ENCODE assay signal across 35 cellular contexts in the genomic region with DNA sequence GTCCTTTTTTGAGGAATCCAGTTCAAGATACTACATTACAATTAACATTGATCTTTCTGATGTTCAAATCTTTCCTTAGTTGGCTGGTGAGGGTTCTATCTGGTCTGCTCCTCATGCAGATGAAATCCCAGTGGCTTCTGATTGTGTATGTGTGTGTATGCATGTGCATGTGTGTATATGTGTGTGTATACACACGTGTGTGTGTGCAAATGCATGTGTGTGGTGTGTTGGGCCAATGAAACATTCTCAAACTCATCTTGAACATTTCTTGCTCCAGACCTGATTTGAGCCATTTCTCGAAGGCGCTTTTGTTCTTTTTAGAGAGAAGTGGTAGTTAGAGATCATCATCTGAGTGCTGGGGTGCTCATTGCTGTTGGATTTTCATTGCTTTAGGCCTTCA.
DNase-seq lines count a peak whose midpoint lies in the region; ATAC-seq, FAIRE-seq and TF ChIP-seq lines count a peak whose summit lies in the region.
"Had no signal": no experiment of that assay in that cellular context is flagged by ENCODE, and none has a peak within 500 bp of the region (broad histone marks: within the 10 kb centered on the region; RNA-seq: fewer than 3 reads in every experiment).

No MANE protein-coding gene starts in this region.

- no peaks in the 10 kb centered on the region for H3K27me3 Mint-ChIP-seq in activated CD8-positive, alpha-beta memory T cell treated with anti-CD3 and anti-CD28 coated beads, Interleukin-2, amount 10 ng/mL, durations not matched to agents 7 days and 5 days

- TF ChIP-seq POLR2A in HepG2 (IDR thresholded peaks at IDR 0.05; ENCODE audit: insufficient read depth in 1 of 2, low read depth in 2 of 2, low read length in 2 of 2) (no peak), right lobe of liver (IDR thresholded peaks at IDR 0.05) (no peak)

- ATAC-seq in activated CD8-positive, alpha-beta memory T cell treated with anti-CD3 and anti-CD28 coated beads, Interleukin-2, amount 10 ng/mL, durations not matched to agents 7 days and 5 days, result no peak
- ATAC-seq in HepG2 (no peak), right lobe of liver (no peak), left lobe of liver (no peak), GM18868 (IDR thresholded peaks at IDR 0.05; ENCODE audit: unreplicated experiment) (no peak)
- ATAC-seq: A549; CD8-positive, alpha-beta T cell had no signal

- FAIRE-seq in HepG2 (lab: Jason Lieb, UNC), result no peak
- FAIRE-seq: A204.1, A549, D721Med had no signal

- H3K27ac Mint-ChIP-seq in activated CD8-positive, alpha-beta memory T cell treated with anti-CD3 and anti-CD28 coated beads, Interleukin-2, amount 10 ng/mL, durations not matched to agents 7 days and 5 days, result no peak overlapping the region
- H3K27ac Mint-ChIP-seq: B cell; CD14-positive monocyte; CD4-positive, alpha-beta memory T cell; CD4-positive, alpha-beta T cell; CD4-positive, CD25-positive, alpha-beta regulatory T cell; CD8-positive, alpha-beta memory T cell; CD8-positive, alpha-beta T cell had no signal

- intact Hi-C loops in HepG2 (cut with micrococcal nuclease; ENCODE audit: unreplicated experiment), result no loop called here
- intact Hi-C loops in right lobe of liver (cut with DNase I), result no loop called here

- H3K4me1 Mint-ChIP-seq in activated CD8-positive, alpha-beta memory T cell treated with anti-CD3 and anti-CD28 coated beads, Interleukin-2, amount 10 ng/mL, durations not matched to agents 7 days and 5 days, result no peaks in the 10 kb centered on the region
- H3K4me1 Mint-ChIP-seq: B cell; CD14-positive monocyte; CD8-positive, alpha-beta memory T cell had no signal

- no peak overlapping the region for H3K9ac ChIP-seq in HepG2 (ENCODE audit: insufficient read depth, low read depth, low read length)
- H3K9ac ChIP-seq: BLaER1; BLaER1 treated with 17β-estradiol and CSF1 and Interleukin-3, amounts not matched to agents 10 nM and 100 nM had no signal

- no peaks in the 10 kb centered on the region for H4K20me1 ChIP-seq in HepG2 (ENCODE audit: insufficient read depth, low read length)
- H4K20me1 ChIP-seq: BLaER1 had no signal

- no peak overlapping the region for H3K4me3 ChIP-seq in HepG2 (replicated peaks in 1 of 3; ENCODE audit: insufficient read depth in 1 of 3, low read depth in 2 of 3, low read length in 3 of 3)
- no peak overlapping the region for H3K4me3 ChIP-seq in right lobe of liver
- H3K4me3 ChIP-seq: A549; BLaER1; BLaER1 treated with 17β-estradiol and CSF1 and Interleukin-3, amounts not matched to agents 10 nM and 100 nM had no signal

- no peaks in the 10 kb centered on the region; a peak in 1 of 5 replicates for H3K27me3 ChIP-seq in HepG2 (ENCODE audit: control insufficient read depth in 1 of 2, insufficient read depth in 2 of 2, low read length in 2 of 2)
- no peaks in the 10 kb centered on the region for H3K27me3 ChIP-seq in right lobe of liver
- H3K27me3 ChIP-seq: BE2C had no signal

- no peaks in the 10 kb centered on the region for H3K79me2 ChIP-seq in HepG2 (ENCODE audit: insufficient read depth, low read length)

- TF ChIP-seq CTCF in HepG2 (CRISPR knock-in tag; IDR thresholded peaks at IDR 0.05), result no peak
- TF ChIP-seq CTCF in right lobe of liver (IDR thresholded peaks at IDR 0.05), result no peak

- CTCF ChIA-PET in activated CD8-positive, alpha-beta memory T cell treated with anti-CD3 and anti-CD28 coated beads, Interleukin-2, amount 10 ng/mL, durations not matched to agents 7 days and 5 days (lab: Charles Lee), result no interaction called here
- CTCF ChIA-PET in HepG2 (lab: Yijun Ruan, JAX; ENCODE audit: low intra/inter-chr PET ratio, low total read pairs), result no interaction called here

- in situ Hi-C loops in HepG2 (cut with HindIII; ENCODE audit: extremely low pct_ligation_motif_present, low pct_unique_long_range_greater_than_20kb), result no loop called here

- no peaks in the 10 kb centered on the region for H3K36me3 Mint-ChIP-seq in activated CD8-positive, alpha-beta memory T cell treated with anti-CD3 and anti-CD28 coated beads, Interleukin-2, amount 10 ng/mL, durations not matched to agents 7 days and 5 days
- H3K36me3 Mint-ChIP-seq: CD14-positive monocyte; CD8-positive, alpha-beta T cell had no signal

- no peak overlapping the region for H3K4me2 ChIP-seq in HepG2 (ENCODE audit: low read depth, low read length)
- H3K4me2 ChIP-seq: A549; BLaER1; BLaER1 treated with 17β-estradiol and CSF1 and Interleukin-3, amounts not matched to agents 10 nM and 100 nM had no signal

- H3K27ac ChIP-seq in HepG2 (ENCODE audit: extremely low read length, insufficient read depth, low read length) (no peak overlapping the region), right lobe of liver (no peak overlapping the region)
- H3K27ac ChIP-seq: 22Rv1; A549; BLaER1; BLaER1 treated with 17β-estradiol and CSF1 and Interleukin-3, amounts not matched to agents 10 nM and 100 nM; C4-2B had no signal

- WGBS in HepG2 (ENCODE audit: low lambda C conversion rate), result 7% methylated on average over 3 of the region's 3 CpGs
- 65% methylated on average over 3 of the region's 3 CpGs for WGBS in right lobe of liver (ENCODE audit: insufficient coverage, low coverage, low lambda C conversion rate, missing lambda C conversion rate)

- H3K9me3 Mint-ChIP-seq in activated CD8-positive, alpha-beta memory T cell treated with anti-CD3 and anti-CD28 coated beads, Interleukin-2, amount 10 ng/mL, durations not matched to agents 7 days and 5 days (ENCODE audit: low read depth), result no peaks in the 10 kb centered on the region
- H3K9me3 Mint-ChIP-seq: CD4-positive, alpha-beta T cell; CD8-positive, alpha-beta memory T cell; CD8-positive, alpha-beta T cell had no signal

- no peak overlapping the region for H3K4me3 Mint-ChIP-seq in activated CD8-positive, alpha-beta memory T cell treated with anti-CD3 and anti-CD28 coated beads, Interleukin-2, amount 10 ng/mL, durations not matched to agents 7 days and 5 days
- H3K4me3 Mint-ChIP-seq: B cell; CD14-positive monocyte; CD4-positive, alpha-beta memory T cell; CD4-positive, alpha-beta T cell; CD4-positive, CD25-positive, alpha-beta regulatory T cell; CD8-positive, alpha-beta memory T cell; CD8-positive, alpha-beta T cell had no signal

- POLR2A ChIA-PET in HepG2 (lab: Yijun Ruan, JAX), result no interaction called here

- no peak overlapping the region for H2AFZ ChIP-seq in HepG2 (ENCODE audit: low read length)

- no peak for TF ChIP-seq EP300 in HepG2 (IDR thresholded peaks at IDR 0.05; ENCODE audit: low read depth in 2 of 2, low read length in 2 of 2)
- no peak for TF ChIP-seq EP300 in HepG2 (CRISPR knock-in tag; IDR thresholded peaks at IDR 0.05; ENCODE audit: borderline replicate concordance)

- H3K36me3 ChIP-seq in HepG2 (replicated peaks in 1 of 2; ENCODE audit: control insufficient read depth in 1 of 2, insufficient read depth in 2 of 2, low read length in 2 of 2) (no peaks in the 10 kb centered on the region), right lobe of liver (no peaks in the 10 kb centered on the region)
- H3K36me3 ChIP-seq: BE2C; BLaER1; BLaER1 treated with 17β-estradiol and CSF1 and Interleukin-3, amounts not matched to agents 10 nM and 100 nM had no signal

- TF ChIP-seq RAD21 in HepG2 (CRISPR knock-in tag; IDR thresholded peaks at IDR 0.05), result no peak

- BruUV-seq in HepG2 (replicated peaks; lab: Mats Ljungman, UMichigan), result no TSS peak

- H3K4me1 ChIP-seq in HepG2 (ENCODE audit: insufficient read depth, low read length) (no peaks in the 10 kb centered on the region), right lobe of liver (no peaks in the 10 kb centered on the region)
- H3K4me1 ChIP-seq: A549; BE2C; BLaER1; BLaER1 treated with 17β-estradiol and CSF1 and Interleukin-3, amounts not matched to agents 10 nM and 100 nM; Caco-2 had no signal

- H3K9me3 ChIP-seq in HepG2 (ENCODE audit: low read length) (no peaks in the 10 kb centered on the region), right lobe of liver (no peaks in the 10 kb centered on the region)
- H3K9me3 ChIP-seq: A549, BE2C, Caco-2 had no signal

- DNase-seq in activated CD8-positive, alpha-beta memory T cell treated with anti-CD3 and anti-CD28 coated beads, Interleukin-2, amount 10 ng/mL, durations not matched to agents 7 days and 5 days, result peak; percentile 5
- no peak for DNase-seq in activated CD8-positive, alpha-beta memory T cell treated with anti-CD3 and anti-CD28 coated beads, Interleukin-2, amount 50 U/mL, for 48 hours
- DNase-seq in HepG2 (ENCODE audit: low spot score) (no peak), right lobe of liver (no peak), left lobe of liver (ENCODE audit: low spot score) (peak; percentile 4)
- DNase-seq: 8988T; ACHN; AML-193; BE2C; C1 segment of cervical spinal cord; Caco-2; Calu3; CD4-positive, alpha-beta memory T cell; CD4-positive, alpha-beta T cell; CD4-positive, CD25-positive, alpha-beta regulatory T cell; CD8-positive, alpha-beta memory T cell; CD8-positive, alpha-beta T cell; COR-L47; DMS 273 treated with DMSO at 0.1 percent for 48 hours; DMS153; DMS53; DMS79; DMS79 treated with DMSO at 0.1 percent for 48 hours; DND-41; EL had no signal

TF ChIP-seq in HepG2, 621 proteins besides CTCF, POLR2A, EP300 and RAD21:
- TF ChIP-seq FIP1L1 (IDR thresholded peaks at IDR 0.05; ENCODE audit: borderline replicate concordance, insufficient read depth, low read depth, low read length) (no peak), MNT (IDR thresholded peaks at IDR 0.05) (peak; percentile 94)
TF ChIP-seq in HepG2: peak in this region for 1.

Comparison
In these comparisons a context has a peak if more than half of its experiments do, and no peak if none do; other contexts are left out.
1. DNase-seq: peak in activated CD8-positive, alpha-beta memory T cell treated with anti-CD3 and anti-CD28 coated beads, Interleukin-2, amount 10 ng/mL, durations not matched to agents 7 days and 5 days (single experiment) and left lobe of liver (single experiment); none in activated CD8-positive, alpha-beta memory T cell treated with anti-CD3 and anti-CD28 coated beads, Interleukin-2, amount 50 U/mL, for 48 hours (single experiment), HepG2 (single experiment) and right lobe of liver (0 of 3).